In the genomic region with DNA sequence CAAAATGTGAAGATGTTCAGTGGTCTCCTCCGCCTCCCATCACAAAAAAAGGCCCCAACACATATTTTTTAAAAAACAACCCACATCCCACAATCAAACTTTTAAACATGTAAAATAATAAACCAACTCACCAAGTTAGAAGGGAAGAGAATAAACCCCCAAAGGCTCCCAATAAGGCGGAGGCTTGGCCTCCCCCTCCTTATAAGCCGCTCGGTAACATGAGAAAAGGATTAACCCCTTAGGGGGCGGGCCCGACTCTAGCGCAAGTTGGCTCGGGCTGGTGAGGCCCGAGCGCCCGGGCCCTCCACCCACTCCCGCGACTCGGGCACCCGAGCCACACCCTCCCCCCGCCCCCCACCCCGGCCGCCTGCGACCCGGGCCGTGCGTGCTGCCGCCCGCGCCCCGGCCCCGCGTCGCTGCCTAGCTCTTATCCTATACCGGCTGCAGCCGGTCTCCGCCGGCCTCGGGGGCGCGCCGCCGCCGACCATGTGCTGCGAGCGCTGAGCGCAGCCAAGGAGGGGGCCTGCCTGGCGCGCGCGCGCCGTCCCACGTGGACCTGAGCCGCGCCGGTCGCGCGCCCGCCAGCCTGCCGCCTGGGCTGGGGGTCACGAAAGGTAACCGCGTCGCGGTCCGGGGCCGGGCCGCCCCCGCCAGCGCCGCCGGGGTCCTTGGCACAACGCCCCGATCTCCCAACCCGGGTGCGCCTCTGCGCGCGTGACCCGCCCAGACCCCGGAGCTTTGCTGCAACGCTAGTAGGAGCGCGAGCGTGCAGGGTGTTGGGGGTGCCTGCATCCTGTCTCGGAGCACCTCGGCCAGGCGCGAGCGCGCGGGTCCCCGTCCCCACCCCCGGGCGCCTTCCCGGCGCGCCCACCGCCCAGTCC, we compare ENCODE assay signal across 8 cellular contexts. TPM values are rescaled to one million over a fixed set of nuclear protein-coding genes. Genes with fewer than 3 reads are reported as not detected.
DNase-seq lines count a peak whose midpoint lies in the region; ATAC-seq and TF ChIP-seq lines count a peak whose summit lies in the region.

A gene (plus strand): TSS at position 541 of the 881 bp plus-strand sequence. CDS start 15,999 bp downstream, outside the sequence.
A gene with protein sequence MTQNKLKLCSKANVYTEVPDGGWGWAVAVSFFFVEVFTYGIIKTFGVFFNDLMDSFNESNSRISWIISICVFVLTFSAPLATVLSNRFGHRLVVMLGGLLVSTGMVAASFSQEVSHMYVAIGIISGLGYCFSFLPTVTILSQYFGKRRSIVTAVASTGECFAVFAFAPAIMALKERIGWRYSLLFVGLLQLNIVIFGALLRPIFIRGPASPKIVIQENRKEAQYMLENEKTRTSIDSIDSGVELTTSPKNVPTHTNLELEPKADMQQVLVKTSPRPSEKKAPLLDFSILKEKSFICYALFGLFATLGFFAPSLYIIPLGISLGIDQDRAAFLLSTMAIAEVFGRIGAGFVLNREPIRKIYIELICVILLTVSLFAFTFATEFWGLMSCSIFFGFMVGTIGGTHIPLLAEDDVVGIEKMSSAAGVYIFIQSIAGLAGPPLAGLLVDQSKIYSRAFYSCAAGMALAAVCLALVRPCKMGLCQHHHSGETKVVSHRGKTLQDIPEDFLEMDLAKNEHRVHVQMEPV (minus strand): TSS at position 173 of the 881 bp plus-strand sequence. CDS start 12,807 bp downstream, outside the sequence.

- peak within 1 kb of the TSS; percentile 98 for H3K27ac Mint-ChIP-seq in CD4-positive, alpha-beta T cell
- H3K27ac Mint-ChIP-seq in natural killer cell, result peak within 1 kb of the TSS; percentile 98 to 99

- CTCF ChIA-PET in CD4-positive, alpha-beta T cell (lab: Charles Lee), result interaction anchor here (1.3 to 2.4 kb wide), 4 partner anchors 28 to 145 kb away, joined by 3 to 8 read pairs (median 3); no protein-coding TSS in a partner anchor

- peak within 1 kb of the TSS; percentile 85 for H3K27ac ChIP-seq in CD4-positive, alpha-beta T cell (ENCODE audit: low read depth, low read length)

- peaks cover 9% of the 10 kb centered on the region for H3K36me3 Mint-ChIP-seq in CD4-positive, alpha-beta T cell (ENCODE audit: low read depth)
- H3K36me3 Mint-ChIP-seq in natural killer cell, result no peaks in the 10 kb centered on the region

- peak; percentile 68 to 87 (median 80) for DNase-seq in CD4-positive, alpha-beta T cell
- DNase-seq in NT2/D1 (ENCODE audit: low read depth, low spot score) (no peak), fibroblast of gingiva (ENCODE audit: low read depth) (peak; percentile 48), natural killer cell (peak; percentile 90)
- DNase-seq in activated T-cell treated with anti-CD3 and anti-CD28 coated beads, Interleukin-2, amount 50 U/mL, for 48 hours, result peak; percentile 83 to 87
- DNase-seq in stimulated activated naive CD4-positive, alpha-beta T cell treated with Interleukin-2 at 50 U/mL for 16 hours (lab: John Stamatoyannopoulos, UW), result peak; percentile 84

- POLR2A ChIA-PET in CD4-positive, alpha-beta T cell (lab: Charles Lee), result interaction anchor here (0.6 to 6.3 kb wide), 55 partner anchors 9 to 1035 kb away, joined by 3 to 104 read pairs (median 6); a partner anchor contains a TSS

- H3K9me3 ChIP-seq in CD4-positive, alpha-beta T cell (ENCODE audit: control insufficient read depth, low read length), result no peaks in the 10 kb centered on the region
- H3K9me3 ChIP-seq in NT2/D1 (ENCODE audit: insufficient read depth, low read length), result no peaks in the 10 kb centered on the region

- H3K4me1 Mint-ChIP-seq in CD4-positive, alpha-beta T cell (ENCODE audit: low read depth), result peaks cover 71% of the 10 kb centered on the region
- H3K4me1 Mint-ChIP-seq in natural killer cell, result peaks cover 77 to 78% of the 10 kb centered on the region in 2 donors

- peak within 1 kb of the TSS; percentile 98 for H3K4me3 Mint-ChIP-seq in CD4-positive, alpha-beta T cell
- peak within 1 kb of the TSS; percentile 99 for H3K4me3 Mint-ChIP-seq in natural killer cell

- H3K9ac ChIP-seq in NT2/D1 (ENCODE audit: insufficient read length, low read depth), result peak within 1 kb of the TSS; percentile 84

- H3K27me3 Mint-ChIP-seq in CD4-positive, alpha-beta T cell, result no peaks in the 10 kb centered on the region
- H3K27me3 Mint-ChIP-seq in natural killer cell (ENCODE audit: low read depth in 2 of 2), result no peaks in the 10 kb centered on the region

- peaks cover 14% of the 10 kb centered on the region for H3K4me1 ChIP-seq in NT2/D1 (ENCODE audit: insufficient read depth, insufficient read length)

- no peak for TF ChIP-seq CTCF in CD4-positive, alpha-beta T cell (IDR thresholded peaks at IDR 0.05)
- TF ChIP-seq CTCF in natural killer cell (IDR thresholded peaks at IDR 0.05), result no peak

- peak within 1 kb of the TSS; percentile 72 for H3K4me3 ChIP-seq in NT2/D1 (ENCODE audit: insufficient read length, low read depth)

- no peaks in the 10 kb centered on the region for H3K27me3 ChIP-seq in CD4-positive, alpha-beta T cell (ENCODE audit: control insufficient read depth, insufficient read depth, low read length)
- peaks cover 27% of the 10 kb centered on the region for H3K27me3 ChIP-seq in NT2/D1 (ENCODE audit: insufficient read depth, insufficient read length)

- ATAC-seq in CD4-positive, alpha-beta T cell (ENCODE audit: poor library complexity), result peak; percentile 38
- ATAC-seq in GM19455 (IDR thresholded peaks at IDR 0.05; ENCODE audit: unreplicated experiment) (peak; percentile 55), HG03571 (IDR thresholded peaks at IDR 0.05; ENCODE audit: unreplicated experiment) (peak; percentile 37), natural killer cell (peak; percentile 52 to 80 (median 63))

- intact Hi-C loops in CD4-positive, alpha-beta T cell (cut with DNase I, micrococcal nuclease), result loop anchor here in 1 of 2 experiments (1.0 to 5.0 kb wide), 4 partner anchors 28 to 146 kb away; a partner anchor contains a TSS
- intact Hi-C loops in natural killer cell (cut with micrococcal nuclease), result loop anchor here (1.0 to 10.0 kb wide), 4 partner anchors 28 to 144 kb away; a partner anchor contains a TSS

- no peaks in the 10 kb centered on the region for H3K9me3 Mint-ChIP-seq in CD4-positive, alpha-beta T cell
- no peaks in the 10 kb centered on the region for H3K9me3 Mint-ChIP-seq in natural killer cell

- no peaks in the 10 kb centered on the region for H3K36me3 ChIP-seq in NT2/D1 (ENCODE audit: insufficient read depth, insufficient read length, low read length)

RNA-seq across cellular contexts. Expression of the first gene that starts in this region (rescaled TPM):
- total RNA-seq in CD4-positive, alpha-beta T cell, result 10 to 100 TPM; 13.8 to 16.0 TPM
- 10 to 100 TPM; 34.8 to 52.3 (median 39.3) TPM for total RNA-seq in natural killer cell

RNA-seq across cellular contexts. Expression of the second gene that starts in this region (rescaled TPM):
- 1 to 10 TPM; 7.7 to 9.5 TPM for total RNA-seq in CD4-positive, alpha-beta T cell
- 10 to 100 TPM; 16.5 to 20.9 (median 19.4) TPM for total RNA-seq in natural killer cell
